29 cellular contexts compared by ENCODE assay signal in the genomic region with DNA sequence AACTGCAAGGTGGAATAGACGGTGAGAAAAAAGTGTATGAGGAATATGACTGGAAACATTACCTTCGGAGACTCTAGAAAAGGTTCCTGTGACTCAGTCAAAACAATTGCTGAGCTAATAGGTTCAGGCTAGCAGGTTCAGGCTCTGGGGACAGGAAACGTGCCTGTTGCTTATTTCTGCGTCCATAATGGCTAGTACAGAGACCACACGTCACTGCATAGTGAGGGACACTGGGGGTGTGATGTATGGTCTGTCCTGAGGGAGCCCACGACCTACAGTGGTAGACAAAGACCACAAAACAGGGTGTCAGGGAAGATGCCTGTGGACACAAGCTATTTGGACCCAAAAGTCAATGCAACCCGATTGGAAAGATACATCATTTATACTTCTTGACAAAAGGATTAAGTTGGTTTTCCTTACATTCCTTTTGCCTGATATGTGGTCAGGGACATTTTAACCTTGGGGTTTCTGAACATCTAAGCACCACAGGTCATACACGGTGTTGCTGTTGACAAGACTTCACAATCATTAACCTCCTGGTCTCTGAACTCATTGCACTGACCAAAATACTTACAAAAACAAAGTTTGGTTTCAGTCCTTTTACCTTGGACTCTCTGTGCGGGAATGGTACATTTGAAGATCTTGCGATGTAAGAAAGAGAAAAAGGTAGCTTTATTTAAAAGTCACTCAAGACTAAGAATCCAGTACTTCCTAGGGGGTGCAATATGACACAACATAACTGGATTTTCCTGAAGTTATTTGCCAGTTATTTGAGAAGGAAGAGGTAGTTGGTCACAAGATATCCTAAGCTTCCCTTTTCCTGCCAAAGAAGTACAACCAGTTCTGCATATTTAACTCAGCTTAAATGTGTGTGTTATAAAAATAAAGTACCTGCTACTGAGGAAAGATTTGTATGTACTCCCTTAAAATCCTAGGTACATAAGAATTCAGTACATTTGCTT. TPM values are rescaled to one million over a fixed set of nuclear protein-coding genes. Genes with fewer than 3 reads are reported as not detected.
DNase-seq lines count a peak whose midpoint lies in the region; ATAC-seq, FAIRE-seq and TF ChIP-seq lines count a peak whose summit lies in the region.
"Had no signal": no experiment of that assay in that cellular context is flagged by ENCODE, and none has a peak within 500 bp of the region (broad histone marks: within the 10 kb centered on the region; RNA-seq: fewer than 3 reads in every experiment).

No MANE protein-coding gene starts in this region.

- H3K27ac Mint-ChIP-seq in T-helper 17 cell = peak overlapping the region; percentile 51
- H3K27ac Mint-ChIP-seq: activated CD4-positive, alpha-beta T cell treated with anti-CD3 and anti-CD28 coated beads, Interleukin-2, amount 10 ng/mL, durations not matched to agents 7 days and 5 days; activated naive CD4-positive, alpha-beta T cell treated with anti-CD3 and anti-CD28 coated beads for 36 hours; B cell; effector memory CD8-positive, alpha-beta T cell; type B pancreatic cell had no signal

- H3K4me2 ChIP-seq in endothelial cell of umbilical vein (ENCODE audit: insufficient read depth, low read length) = no peak overlapping the region

- H3K9me1 ChIP-seq in endothelial cell of umbilical vein (replicated peaks; ENCODE audit: control insufficient read depth, extremely low read depth, insufficient read depth, low read length) = no peaks in the 10 kb centered on the region

- peaks cover 12% of the 10 kb centered on the region for H3K4me1 ChIP-seq in endothelial cell of umbilical vein (ENCODE audit: control insufficient read depth, extremely low read depth, insufficient read depth, low read length)

- H3K27me3 Mint-ChIP-seq in T-helper 17 cell = no peaks in the 10 kb centered on the region
- H3K27me3 Mint-ChIP-seq: activated CD4-positive, alpha-beta T cell treated with anti-CD3 and anti-CD28 coated beads, Interleukin-2, amount 10 ng/mL, durations not matched to agents 7 days and 5 days; B cell; effector memory CD8-positive, alpha-beta T cell; IgD-negative memory B cell; naive thymus-derived CD8-positive, alpha-beta T cell; type B pancreatic cell had no signal

- peak; percentile 15 for FAIRE-seq in endothelial cell of umbilical vein (lab: Jason Lieb, UNC)
- FAIRE-seq: colon, G401.6 had no signal

- POLR2A ChIA-PET in endothelial cell of umbilical vein (lab: Charles Lee) = no interaction called here

- H3K79me2 ChIP-seq in endothelial cell of umbilical vein (ENCODE audit: control insufficient read depth, insufficient read depth, low read length) = no peaks in the 10 kb centered on the region

- H3K27ac ChIP-seq in C4-2B (peak overlapping the region; percentile 71), endothelial cell of umbilical vein (ENCODE audit: insufficient read depth, low read depth, low read length) (no peak overlapping the region)

- TF ChIP-seq CTCF in C4-2B (conservative IDR thresholded peaks at IDR 0.05) (no peak), endothelial cell of umbilical vein (IDR thresholded peaks at IDR 0.05; ENCODE audit: extremely low read depth in 1 of 2, insufficient read depth in 1 of 2, low read depth in 1 of 2, low read length in 2 of 2) (no peak)

- peaks cover 2% of the 10 kb centered on the region for H3K36me3 Mint-ChIP-seq in T-helper 17 cell (ENCODE audit: low read depth)

- H3K4me3 ChIP-seq in endothelial cell of umbilical vein (replicated peaks in 1 of 3; ENCODE audit: insufficient read depth in 1 of 3, low read depth in 1 of 3, low read length in 3 of 3) = no peak overlapping the region
- H3K4me3 ChIP-seq: esophagus squamous epithelium, spleen had no signal

- no peaks in the 10 kb centered on the region for H3K4me1 Mint-ChIP-seq in T-helper 17 cell
- H3K4me1 Mint-ChIP-seq: activated CD4-positive, alpha-beta T cell treated with anti-CD3 and anti-CD28 coated beads, Interleukin-2, amount 10 ng/mL, durations not matched to agents 7 days and 5 days; B cell had no signal

- BruUV-seq in endothelial cell of umbilical vein (replicated peaks; lab: Mats Ljungman, UMichigan) = no TSS peak

- no peaks in the 10 kb centered on the region for H3K9me3 ChIP-seq in T-helper 17 cell (ENCODE audit: control insufficient read depth, low read length, poor library complexity, severe bottlenecking)
- no peaks in the 10 kb centered on the region for H3K9me3 ChIP-seq in endothelial cell of umbilical vein (replicated peaks; ENCODE audit: control insufficient read depth, insufficient read depth, low read length)
- H3K9me3 ChIP-seq: Caco-2, esophagus squamous epithelium had no signal

- no peaks in the 10 kb centered on the region for H4K20me1 ChIP-seq in endothelial cell of umbilical vein (replicated peaks; ENCODE audit: control insufficient read depth, extremely low read depth, insufficient read depth, low read length)

- CTCF ChIA-PET in endothelial cell of umbilical vein (lab: Charles Lee) = interaction anchor here (1.1 to 2.4 kb wide), 7 partner anchors 12 to 419 kb away, joined by 3 to 8 read pairs (median 5); a partner anchor contains a TSS

- no peaks in the 10 kb centered on the region for H3K27me3 ChIP-seq in endothelial cell of umbilical vein (ENCODE audit: control insufficient read depth in 2 of 2, insufficient read depth in 2 of 2, low read length in 2 of 2)
- H3K27me3 ChIP-seq: esophagus squamous epithelium, spleen had no signal

- intact Hi-C loops in endothelial cell of umbilical vein (cut with micrococcal nuclease) = no loop called here

- dilution Hi-C loops in endothelial cell of umbilical vein (cut with MboI; ENCODE audit: extremely low pct_ligation_motif_present, low sequenced_read_pairs) = no loop called here

- H2AFZ ChIP-seq in endothelial cell of umbilical vein (ENCODE audit: low read depth, low read length) = no peak overlapping the region

- H3K9ac ChIP-seq in endothelial cell of umbilical vein (replicated peaks; ENCODE audit: extremely low read depth, insufficient read depth, low read length) = no peak overlapping the region

- H3K36me3 ChIP-seq in endothelial cell of umbilical vein (ENCODE audit: control insufficient read depth in 2 of 2, extremely low read depth in 1 of 2, insufficient read depth in 2 of 2, low read length in 2 of 2) = peaks cover 0 to 2% of the 10 kb centered on the region in 2 experiments

- no peak for TF ChIP-seq POLR2A in endothelial cell of umbilical vein (IDR thresholded peaks at IDR 0.05; ENCODE audit: low read depth, low read length)

- ATAC-seq in T-helper 17 cell (no peak), HG02938 (IDR thresholded peaks at IDR 0.05; ENCODE audit: unreplicated experiment) (no peak)
- ATAC-seq: activated T-cell treated with anti-CD3 and anti-CD28 coated beads, Interleukin-2, amount 50 U/mL, for 4 hours; effector memory CD8-positive, alpha-beta T cell; naive thymus-derived CD8-positive, alpha-beta T cell; Right ventricle myocardium inferior had no signal

- no peak overlapping the region for H3K4me3 Mint-ChIP-seq in T-helper 17 cell
- H3K4me3 Mint-ChIP-seq: activated CD4-positive, alpha-beta T cell treated with anti-CD3 and anti-CD28 coated beads, Interleukin-2, amount 10 ng/mL, durations not matched to agents 7 days and 5 days; activated naive CD4-positive, alpha-beta T cell treated with anti-CD3 and anti-CD28 coated beads for 36 hours; activated T-cell treated with anti-CD3 and anti-CD28 coated beads, Interleukin-2, amount 50 U/mL, for 4 hours; B cell; brain; effector memory CD8-positive, alpha-beta T cell; IgD-negative memory B cell; naive thymus-derived CD8-positive, alpha-beta T cell; type B pancreatic cell had no signal

- DNase-seq in T-helper 17 cell = no peak
- DNase-seq in endothelial cell of umbilical vein (ENCODE audit: low read depth, low spot score) = peak; percentile 60
- DNase-seq in medulla oblongata (ENCODE audit: extremely low spot score) = peak; percentile 54
- DNase-seq in inferior parietal cortex (ENCODE audit: extremely low spot score) = no peak
- no peak for DNase-seq in NCI-H82 (lab: John Stamatoyannopoulos, UW)
- no peak for DNase-seq in NCI-H226
- DNase-seq: activated CD4-positive, alpha-beta T cell treated with anti-CD3 and anti-CD28 coated beads, Interleukin-2, amount 10 ng/mL, durations not matched to agents 7 days and 5 days; activated naive CD4-positive, alpha-beta T cell treated with anti-CD3 and anti-CD28 coated beads for 36 hours; activated T-cell treated with anti-CD3 and anti-CD28 coated beads, Interleukin-2, amount 50 U/mL, for 4 hours; Caco-2; effector memory CD8-positive, alpha-beta T cell; esophagus squamous epithelium; foreskin melanocyte; GOT3; midbrain; naive thymus-derived CD8-positive, alpha-beta T cell; NCI-H2081; NCI-H748 treated with DMSO at 0.1 percent for 48 hours; occipital lobe; spleen had no signal

TF ChIP-seq in endothelial cell of umbilical vein, 7 proteins besides CTCF, POLR2A, EP300 and RAD21:
- no peak for TF ChIP-seq POLR2AphosphoS5 (IDR thresholded peaks at IDR 0.05; ENCODE audit: insufficient read depth, low read depth, low read length)
- TF ChIP-seq, protein P1, sequence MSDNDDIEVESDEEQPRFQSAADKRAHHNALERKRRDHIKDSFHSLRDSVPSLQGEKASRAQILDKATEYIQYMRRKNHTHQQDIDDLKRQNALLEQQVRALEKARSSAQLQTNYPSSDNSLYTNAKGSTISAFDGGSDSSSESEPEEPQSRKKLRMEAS (IDR thresholded peaks at IDR 0.05; ENCODE audit: insufficient read depth, insufficient read length) = no peak
- no peak for TF ChIP-seq MYC (IDR thresholded peaks at IDR 0.05; ENCODE audit: low read depth, low read length)
- no peak for TF ChIP-seq EZH2 (IDR thresholded peaks at IDR 0.05; ENCODE audit: borderline replicate concordance, low read depth, low read length, severe bottlenecking)
- TF ChIP-seq GATA2 (IDR thresholded peaks at IDR 0.05; ENCODE audit: insufficient read depth, insufficient read length, low read depth, low read length) = no peak
- no peak for TF ChIP-seq JUN (IDR thresholded peaks at IDR 0.05; ENCODE audit: borderline replicate concordance, insufficient read depth, insufficient read length, low read depth)
- TF ChIP-seq FOS (IDR thresholded peaks at IDR 0.05; ENCODE audit: borderline replicate concordance, insufficient read depth, low read length) = no peak

RNA-seq across cellular contexts. Expression of a gene that starts 20.0 kb away (rescaled TPM):
- total RNA-seq in T-helper 17 cell = 10 to 100 TPM; 17.1 to 18.1 TPM
- total RNA-seq in endothelial cell of umbilical vein = 13.9 and 18.8 TPM in 2 replicates
- polyA plus RNA-seq in endothelial cell of umbilical vein = 36.6 and 39.0 TPM in 2 replicates
- 37.7 and 41.6 TPM in 2 replicates for polyA plus RNA-seq in endothelial cell of umbilical vein (2011; cell fraction: cytosol; rRNA removed)
- polyA plus RNA-seq in endothelial cell of umbilical vein (2011; cell fraction: nucleus; rRNA removed) = 17.0 and 22.6 TPM in 2 replicates
- 25.8 and 27.9 TPM in 2 replicates for polyA plus RNA-seq in endothelial cell of umbilical vein (2012)
- 37.0 and 39.4 TPM in 2 replicates for polyA minus RNA-seq in endothelial cell of umbilical vein
- polyA minus RNA-seq in endothelial cell of umbilical vein (2011; cell fraction: cytosol; rRNA and poly(A)+ RNA removed) = 1.4 TPM
- polyA minus RNA-seq in endothelial cell of umbilical vein (2011; cell fraction: nucleus; rRNA and poly(A)+ RNA removed) = 8.8 and 9.0 TPM in 2 replicates

Comparison
In these comparisons a context has a peak if more than half of its experiments do, and no peak if none do; other contexts are left out.
1. DNase-seq: peak in endothelial cell of umbilical vein (single experiment) and medulla oblongata (single experiment); none in T-helper 17 cell (0 of 3), inferior parietal cortex (single experiment), NCI-H82 (single experiment) and NCI-H226 (single experiment).